In the genomic region with DNA sequence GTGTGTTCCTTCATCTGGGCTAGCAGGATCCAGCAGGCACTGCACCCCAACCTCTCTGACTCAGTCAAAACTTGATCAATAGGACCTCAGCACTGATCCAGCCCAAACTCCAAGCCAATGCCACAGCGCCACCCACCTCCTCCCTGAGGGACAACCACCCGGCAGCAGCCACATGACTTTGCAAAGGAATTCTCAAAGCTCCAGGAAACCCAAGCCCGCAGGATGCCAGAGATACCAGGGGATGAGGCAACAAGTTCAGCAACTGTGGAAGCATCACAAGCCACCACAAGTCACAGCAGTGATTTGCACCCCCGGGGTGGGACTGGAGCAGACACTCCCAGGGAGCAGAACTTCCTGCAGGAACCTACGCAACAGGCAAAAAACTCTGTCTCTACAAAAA, we compare ENCODE assay signal across 1 cellular context.
TF ChIP-seq lines count a peak whose summit lies in the region.

No MANE protein-coding gene starts in this region.

TF ChIP-seq in SK-N-SH, 30 proteins besides CTCF, POLR2A, EP300 and RAD21 (continued from another document):
- peak; percentile 45; the same call in 1 of the 2 replicates for TF ChIP-seq SIN3A (IDR thresholded peaks at IDR 0.05; ENCODE audit: borderline replicate concordance, low read depth, low read length)
- no peak for TF ChIP-seq CHD2 (IDR thresholded peaks at IDR 0.05; ENCODE audit: low read length, partially characterized antibody)
- no peak; the same call in 1 of the 2 replicates for TF ChIP-seq FOSL2 (IDR thresholded peaks at IDR 0.05; ENCODE audit: borderline replicate concordance, low read depth)
- TF ChIP-seq, protein P1, sequence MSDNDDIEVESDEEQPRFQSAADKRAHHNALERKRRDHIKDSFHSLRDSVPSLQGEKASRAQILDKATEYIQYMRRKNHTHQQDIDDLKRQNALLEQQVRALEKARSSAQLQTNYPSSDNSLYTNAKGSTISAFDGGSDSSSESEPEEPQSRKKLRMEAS (IDR thresholded peaks at IDR 0.05; ENCODE audit: low read depth): peak; percentile 59
- TF ChIP-seq POLR2AphosphoS5 (IDR thresholded peaks at IDR 0.05; ENCODE audit: low read depth, low read length): peak; percentile 58; the same call in 1 of the 2 replicates
- TF ChIP-seq REST (IDR thresholded peaks at IDR 0.05; ENCODE audit: low read depth, low read length): no peak
- peak; percentile 55; the same call in 1 of the 2 replicates for TF ChIP-seq RXRA (IDR thresholded peaks at IDR 0.05; ENCODE audit: borderline replicate concordance, low read depth)
